ENCODE assay signal across 1 cellular context in the genomic region with DNA sequence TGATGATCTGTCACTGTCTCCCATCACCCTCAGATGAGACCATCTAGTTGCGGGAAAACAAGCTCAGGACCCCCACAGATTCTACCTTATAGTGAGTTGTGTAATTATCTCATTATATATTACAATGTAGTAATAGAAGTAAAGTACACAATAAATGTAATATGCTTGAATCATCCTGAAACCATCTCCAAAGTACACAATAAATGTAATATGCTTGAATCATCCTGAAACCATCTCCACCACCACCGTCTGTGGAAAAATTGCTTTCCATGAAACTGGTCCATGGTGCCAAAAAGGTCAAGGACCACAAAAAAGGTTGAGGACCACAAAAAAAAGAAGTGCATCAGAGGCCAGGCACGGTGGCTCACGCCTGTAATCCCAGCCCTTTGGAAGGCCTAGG. TPM values are rescaled to one million over a fixed set of nuclear protein-coding genes. Genes with fewer than 3 reads are reported as not detected.
"Had no signal": no experiment of that assay in that cellular context is flagged by ENCODE, and none has a peak within 500 bp of the region (broad histone marks: within the 10 kb centered on the region; RNA-seq: fewer than 3 reads in every experiment).

No MANE protein-coding gene starts in this region.

RNA-seq across cellular contexts. Expression of gene LIMS3, which starts 29.3 kb away (rescaled TPM):
- total RNA-seq: SK-MEL-5 had no signal
